1 cellular context compared by ENCODE assay signal in the genomic region with DNA sequence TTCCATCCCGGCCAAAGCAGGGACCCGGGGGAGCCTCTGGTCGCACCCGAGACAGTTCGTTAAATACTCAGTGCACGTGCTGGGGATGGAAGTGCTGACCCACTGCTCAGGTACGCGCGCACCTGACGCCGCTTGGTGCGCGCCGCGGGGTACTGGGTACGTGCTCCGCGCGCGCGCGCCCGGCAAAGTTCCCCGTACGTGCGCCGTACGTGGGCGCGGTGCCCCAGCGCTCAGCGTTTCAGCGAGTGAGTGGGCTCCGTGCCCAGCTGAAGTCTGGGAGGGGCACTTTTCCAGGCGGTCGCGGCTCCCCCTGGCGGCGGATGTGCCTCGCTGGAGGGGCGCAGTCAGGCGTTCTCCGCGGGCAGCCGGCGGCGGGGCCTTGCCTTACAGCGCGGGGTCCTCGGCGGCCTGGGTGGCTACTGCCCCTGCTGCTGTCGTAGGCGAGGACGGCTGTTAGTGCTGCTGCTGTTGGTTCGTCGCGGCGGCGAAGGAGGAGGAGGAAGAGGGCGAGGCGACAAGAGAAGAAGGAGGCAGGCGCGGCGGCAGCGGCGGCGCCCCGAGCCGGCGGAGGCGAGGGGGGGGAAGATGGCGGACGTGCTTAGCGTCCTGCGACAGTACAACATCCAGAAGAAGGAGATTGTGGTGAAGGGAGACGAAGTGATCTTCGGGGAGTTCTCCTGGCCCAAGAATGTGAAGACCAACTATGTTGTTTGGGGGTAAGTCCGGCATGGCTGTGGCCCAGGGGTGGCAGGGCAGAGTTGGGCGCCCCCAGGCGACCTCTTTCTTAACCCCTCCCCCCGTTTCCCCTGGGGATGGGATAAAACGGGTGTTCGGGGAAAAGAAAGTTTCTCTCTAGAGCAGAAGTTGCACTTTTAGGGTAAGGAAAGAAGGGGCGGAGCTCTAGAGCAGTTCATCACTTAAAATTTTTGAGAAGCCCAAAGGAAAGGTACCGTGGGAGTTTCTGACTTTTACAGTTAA.
TF ChIP-seq lines count a peak whose summit lies in the region.

Gene CDC73, plus strand, starts transcription at position 416 of the 978 bp plus-strand sequence. Its CDS starts 170 bp downstream, at position 586.

TF ChIP-seq in IMR-90, 13 proteins besides CTCF, POLR2A, EP300 and RAD21 (continued from another document):
- TF ChIP-seq, protein P1, sequence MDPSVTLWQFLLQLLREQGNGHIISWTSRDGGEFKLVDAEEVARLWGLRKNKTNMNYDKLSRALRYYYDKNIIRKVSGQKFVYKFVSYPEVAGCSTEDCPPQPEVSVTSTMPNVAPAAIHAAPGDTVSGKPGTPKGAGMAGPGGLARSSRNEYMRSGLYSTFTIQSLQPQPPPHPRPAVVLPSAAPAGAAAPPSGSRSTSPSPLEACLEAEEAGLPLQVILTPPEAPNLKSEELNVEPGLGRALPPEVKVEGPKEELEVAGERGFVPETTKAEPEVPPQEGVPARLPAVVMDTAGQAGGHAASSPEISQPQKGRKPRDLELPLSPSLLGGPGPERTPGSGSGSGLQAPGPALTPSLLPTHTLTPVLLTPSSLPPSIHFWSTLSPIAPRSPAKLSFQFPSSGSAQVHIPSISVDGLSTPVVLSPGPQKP (IDR thresholded peaks at IDR 0.05; ENCODE audit: borderline replicate concordance, low read depth, low read length) = no peak
- no peak for TF ChIP-seq NFE2L2 (IDR thresholded peaks at IDR 0.05; ENCODE audit: low read depth, low read length)
